15 cellular contexts compared by ENCODE assay signal in genomic region chr4:42676066-42676951, GRCh38.
"Had no signal": no experiment of that assay in that cellular context is flagged by ENCODE, and none has a peak within 500 bp of the region (broad histone marks: within the 10 kb centered on the region; RNA-seq: fewer than 3 reads in every experiment).

No MANE protein-coding gene starts in this region.

- H3K4me3 Mint-ChIP-seq: activated naive CD4-positive, alpha-beta T cell treated with anti-CD3 and anti-CD28 coated beads, Interleukin-2, amount 10 ng/mL, durations not matched to agents 7 days and 5 days; endodermal cell; neural crest cell had no signal

- H3K9me3 Mint-ChIP-seq: activated naive CD4-positive, alpha-beta T cell treated with anti-CD3 and anti-CD28 coated beads, Interleukin-2, amount 10 ng/mL, durations not matched to agents 7 days and 5 days; endodermal cell had no signal

- H3K4me1 Mint-ChIP-seq: neural crest cell had no signal

- H3K27me3 Mint-ChIP-seq: activated naive CD4-positive, alpha-beta T cell treated with anti-CD3 and anti-CD28 coated beads, Interleukin-2, amount 10 ng/mL, durations not matched to agents 7 days and 5 days had no signal

- H3K27me3 ChIP-seq: ovary, tibial artery, vagina had no signal

- H3K27ac Mint-ChIP-seq: activated naive CD4-positive, alpha-beta T cell treated with anti-CD3 and anti-CD28 coated beads, Interleukin-2, amount 10 ng/mL, durations not matched to agents 7 days and 5 days had no signal

- H3K9me3 ChIP-seq: ovary, tibial artery, vagina had no signal

- H3K36me3 ChIP-seq: ovary, tibial artery, vagina had no signal

- DNase-seq: activated CD4-positive, alpha-beta T cell treated with anti-CD3 and anti-CD28 coated beads for 48 hours; activated naive CD4-positive, alpha-beta T cell treated with anti-CD3 and anti-CD28 coated beads, Interleukin-2, amount 10 ng/mL, durations not matched to agents 7 days and 5 days; activated T-cell treated with anti-CD3 and anti-CD28 coated beads, Interleukin-2, amount 50 U/mL, for 1 hour; anterior cingulate cortex; dermis blood vessel endothelial cell; endodermal cell; hypothalamus; kidney glomerular epithelial cell; ovary; stimulated activated CD4-positive, alpha-beta T cell treated with anti-CD3 and anti-CD28 coated beads, Interleukin-4, amount 100 ng/mL, for 1 hour; stimulated activated CD8-positive, alpha-beta memory T cell treated with anti-CD3 and anti-CD28 coated beads, Interleukin-4, amount 100 ng/mL, for 48 hours; T-helper 1 cell; tibial artery had no signal

- H3K27ac ChIP-seq: ovary, tibial artery, vagina had no signal

- H3K4me3 ChIP-seq: ovary, tibial artery, vagina had no signal

- H3K4me1 ChIP-seq: vagina had no signal
